Comparison of ENCODE assay signal across 32 cellular contexts in genomic region chr1:206451146-206451545, GRCh38. TPM values are rescaled to one million over a fixed set of nuclear protein-coding genes. Genes with fewer than 3 reads are reported as not detected.
"Had no signal": no experiment of that assay in that cellular context is flagged by ENCODE, and none has a peak within 500 bp of the region (broad histone marks: within the 10 kb centered on the region; RNA-seq: fewer than 3 reads in every experiment).

No MANE protein-coding gene starts in this region.

- H3K36me3 ChIP-seq: colonic mucosa, prostate gland, uterus had no signal

- H3K27ac Mint-ChIP-seq: memory B cell; mesothelial cell of epicardium; naive thymus-derived CD4-positive, alpha-beta T cell; nephron progenitor cell; stimulated activated memory B cell treated with anti-CD40 and anti-IgM and Interleukin-4, amounts not matched to agents 10 μg/mL and 1 μg/mL and 100 μg/mL, for 72 hours; stimulated activated naive CD8-positive, alpha-beta T cell treated with anti-CD3 and anti-CD28 coated beads, Interleukin-15, Interleukin-2, amounts not matched to agents 100 ng/mL and 50 ng/mL, for 24 hours had no signal

- H3K4me1 Mint-ChIP-seq: memory B cell; stimulated activated memory B cell treated with anti-CD40 and anti-IgM and Interleukin-4, amounts not matched to agents 10 μg/mL and 1 μg/mL and 100 μg/mL, for 72 hours had no signal

- H3K4me3 ChIP-seq: colonic mucosa, esophagus muscularis mucosa, gastroesophageal sphincter, heart left ventricle, hepatocyte, lower lobe of right lung, mucosa of descending colon, prostate gland, right atrium auricular region, sigmoid colon, skin epidermis, spleen, thoracic aorta, tibial nerve, upper lobe of left lung, uterus had no signal

- ATAC-seq: foreskin keratinocyte; gastroesophageal sphincter; heart left ventricle; left colon; left ventricle myocardium superior; lower lobe of right lung; mucosa of descending colon; naive thymus-derived CD4-positive, alpha-beta T cell; stimulated activated memory B cell treated with anti-CD40 and anti-IgM and Interleukin-4, amounts not matched to agents 10 μg/mL and 1 μg/mL and 100 μg/mL, for 72 hours had no signal

- H3K27me3 Mint-ChIP-seq: memory B cell; naive thymus-derived CD4-positive, alpha-beta T cell; stimulated activated memory B cell treated with anti-CD40 and anti-IgM and Interleukin-4, amounts not matched to agents 10 μg/mL and 1 μg/mL and 100 μg/mL, for 72 hours; stimulated activated naive CD8-positive, alpha-beta T cell treated with anti-CD3 and anti-CD28 coated beads, Interleukin-15, Interleukin-2, amounts not matched to agents 100 ng/mL and 50 ng/mL, for 24 hours had no signal

- FAIRE-seq: islet of Langerhans had no signal

- H3K9me3 ChIP-seq: colonic mucosa, esophagus muscularis mucosa, gastroesophageal sphincter, heart left ventricle, lower lobe of right lung, mucosa of descending colon, prostate gland, right atrium auricular region, sigmoid colon, spleen, thoracic aorta, tibial nerve, upper lobe of left lung, uterus had no signal

- H3K4me3 Mint-ChIP-seq: memory B cell; mesothelial cell of epicardium; naive thymus-derived CD4-positive, alpha-beta T cell; nephron progenitor cell; stimulated activated memory B cell treated with anti-CD40 and anti-IgM and Interleukin-4, amounts not matched to agents 10 μg/mL and 1 μg/mL and 100 μg/mL, for 72 hours; stimulated activated naive CD8-positive, alpha-beta T cell treated with anti-CD3 and anti-CD28 coated beads, Interleukin-15, Interleukin-2, amounts not matched to agents 100 ng/mL and 50 ng/mL, for 24 hours had no signal

- DNase-seq: colonic mucosa; dermis blood vessel endothelial cell; effector memory CD4-positive, alpha-beta T cell; foreskin keratinocyte; heart left ventricle; kidney glomerular epithelial cell; left colon; left ventricle myocardium superior; lower lobe of right lung; mucosa of descending colon; naive thymus-derived CD4-positive, alpha-beta T cell; nephron progenitor cell; nucleus accumbens; sigmoid colon; spleen; stimulated activated CD4-positive, alpha-beta T cell treated with anti-CD3 and anti-CD28 coated beads, Interleukin-4, amount 100 ng/mL, for 4 hours; upper lobe of left lung; uterus had no signal

- H3K27me3 ChIP-seq: colonic mucosa, esophagus muscularis mucosa, foreskin keratinocyte, gastroesophageal sphincter, heart left ventricle, hepatocyte, right atrium auricular region, sigmoid colon, spleen, tibial nerve, upper lobe of left lung, uterus had no signal

- H3K4me1 ChIP-seq: colonic mucosa, lower lobe of right lung, prostate gland, uterus had no signal

- H3K9me3 Mint-ChIP-seq: memory B cell; mesothelial cell of epicardium; nephron progenitor cell; stimulated activated memory B cell treated with anti-CD40 and anti-IgM and Interleukin-4, amounts not matched to agents 10 μg/mL and 1 μg/mL and 100 μg/mL, for 72 hours; stimulated activated naive CD8-positive, alpha-beta T cell treated with anti-CD3 and anti-CD28 coated beads, Interleukin-15, Interleukin-2, amounts not matched to agents 100 ng/mL and 50 ng/mL, for 24 hours had no signal

- H3K27ac ChIP-seq: colonic mucosa, esophagus muscularis mucosa, foreskin keratinocyte, gastroesophageal sphincter, heart left ventricle, hepatocyte, lower lobe of right lung, prostate gland, right atrium auricular region, sigmoid colon, spleen, thoracic aorta, upper lobe of left lung, uterus had no signal

RNA-seq across cellular contexts. Expression of gene RASSF5, which starts 56.2 kb away (rescaled TPM):
- total RNA-seq: osteocyte had no signal
